In genomic region chr6:164370773-164371172, GRCh38 we compare ENCODE assay signal across 1 cellular context.
TF ChIP-seq lines count a peak whose summit lies in the region.

No MANE protein-coding gene starts in this region.

TF ChIP-seq in K562, 482 proteins besides CTCF, POLR2A, EP300 and RAD21:
- TF ChIP-seq REST (CRISPR knock-in tag; IDR thresholded peaks at IDR 0.05; ENCODE audit: low read depth), result no peak
- TF ChIP-seq TEAD4 (IDR thresholded peaks at IDR 0.05; ENCODE audit: low read length), result peak; percentile 40; the same call in 1 of the 2 replicates
- TF ChIP-seq TEAD4 (CRISPR knock-in tag; IDR thresholded peaks at IDR 0.05; ENCODE audit: borderline replicate concordance), result no peak
- no peak for TF ChIP-seq MLX (CRISPR knock-in tag; conservative IDR thresholded peaks at IDR 0.05)
- 0 out of 2 replicates have a peak, but pooled peaks have one; percentile 15 for TF ChIP-seq JUN (IDR thresholded peaks at IDR 0.05; ENCODE audit: borderline replicate concordance, low read depth, low read length)
- no peak for TF ChIP-seq JUN (CRISPR knock-in tag; IDR thresholded peaks at IDR 0.05; ENCODE audit: borderline replicate concordance)
- no peak for TF ChIP-seq HCFC1 (IDR thresholded peaks at IDR 0.05; ENCODE audit: low read depth, low read length)
- TF ChIP-seq JUND (IDR thresholded peaks at IDR 0.05; ENCODE audit: borderline replicate concordance, low read depth, low read length), result peak; percentile 60; the same call in 1 of the 2 replicates
- no peak; the same call in 2 of the 3 replicates for TF ChIP-seq JUND (tag; IDR thresholded peaks at IDR 0.05; ENCODE audit: borderline replicate concordance, low read depth, low read length)
- no peak for TF ChIP-seq SMAD3 (CRISPR knock-in tag; conservative IDR thresholded peaks at IDR 0.05)
- TF ChIP-seq VEZF1 (CRISPR knock-in tag; IDR thresholded peaks at IDR 0.05), result peak; percentile 45; the same call in 1 of the 2 replicates
- TF ChIP-seq RERE (CRISPR knock-in tag; IDR thresholded peaks at IDR 0.05; ENCODE audit: borderline replicate concordance), result no peak
- no peak for TF ChIP-seq CREBBP (IDR thresholded peaks at IDR 0.05; ENCODE audit: low read depth, low read length)
- no peak for TF ChIP-seq NR2C1 (IDR thresholded peaks at IDR 0.05)
- TF ChIP-seq NR2C1 (tag; IDR thresholded peaks at IDR 0.05), result peak; percentile 47; the same call in 1 of the 2 replicates
- no peak for TF ChIP-seq SIN3A (IDR thresholded peaks at IDR 0.05; ENCODE audit: borderline replicate concordance in 2 of 2, control insufficient read depth in 1 of 2, low read depth in 2 of 2, low read length in 2 of 2)
- peak; percentile 88 for TF ChIP-seq FOSL1 (tag; conservative IDR thresholded peaks at IDR 0.05)
- TF ChIP-seq ZNF445 (CRISPR knock-in tag; IDR thresholded peaks at IDR 0.05; ENCODE audit: low read depth), result no peak
- no peak for TF ChIP-seq AFF1 (IDR thresholded peaks at IDR 0.05; ENCODE audit: low read depth in 1 of 2, partially characterized antibody in 2 of 2)
- TF ChIP-seq CTBP1 (IDR thresholded peaks at IDR 0.05; ENCODE audit: borderline replicate concordance), result peak; percentile 53; the same call in 1 of the 2 replicates
- peak in 1 of 2 experiments; percentile 59; a peak in 1 of 4 replicates for TF ChIP-seq RCOR1 (IDR thresholded peaks at IDR 0.05; ENCODE audit: borderline replicate concordance in 1 of 2, low read depth in 2 of 2, low read length in 2 of 2)
- TF ChIP-seq ZNF644 (tag; IDR thresholded peaks at IDR 0.05; ENCODE audit: low read depth), result no peak
- TF ChIP-seq ETV1 (tag; conservative IDR thresholded peaks at IDR 0.05; ENCODE audit: low read depth), result peak; percentile 47
- TF ChIP-seq ATF3 (IDR thresholded peaks at IDR 0.05), result peak; percentile 13; the same call in 1 of the 2 replicates
- TF ChIP-seq ATF3 (CRISPR knock-in tag; conservative IDR thresholded peaks at IDR 0.05), result no peak
- peak; percentile 43; the same call in 1 of the 2 replicates for TF ChIP-seq CBFA2T2 (conservative IDR thresholded peaks at IDR 0.05)
- no peak for TF ChIP-seq CAMTA2 (CRISPR knock-in tag; conservative IDR thresholded peaks at IDR 0.05)
- TF ChIP-seq ZNF740 (CRISPR knock-in tag; IDR thresholded peaks at IDR 0.05), result no peak
- peak in 1 of 2 experiments; percentile 60; a peak in 1 of 4 replicates for TF ChIP-seq ZNF740 (tag; IDR thresholded peaks at IDR 0.05)
- no peak for TF ChIP-seq ZBTB1 (CRISPR knock-in tag; IDR thresholded peaks at IDR 0.05; ENCODE audit: borderline replicate concordance, low read depth)
- peak; percentile 53 for TF ChIP-seq ARID1B (IDR thresholded peaks at IDR 0.05)
- TF ChIP-seq MAZ (CRISPR knock-in tag; conservative IDR thresholded peaks at IDR 0.05 in 1 of 2, IDR thresholded peaks at IDR 0.05 in 1 of 2), result peak in 1 of 2 experiments; percentile 41; a peak in 1 of 4 replicates
- peak; percentile 53 for TF ChIP-seq CBFA2T3 (IDR thresholded peaks at IDR 0.05)
TF ChIP-seq in K562: peak in this region for 15.
